8 cellular contexts compared by ENCODE assay signal in genomic region chr6:132512638-132513632, GRCh38. TPM values are rescaled to one million over a fixed set of nuclear protein-coding genes. Genes with fewer than 3 reads are reported as not detected.
A peak's percentile ranks its signal among the peaks of the same experiment; 100 is the strongest.
DNase-seq lines count a peak whose midpoint lies in the region; ATAC-seq and TF ChIP-seq lines count a peak whose summit lies in the region.

TSS of gene STX7 (minus strand) at chr6:132513116. CDS start at chr6:132503530, 9,586 bp downstream.

- H2AFZ ChIP-seq in ACC112 (ENCODE audit: low read length, unreplicated experiment), result peak within 1 kb of the TSS; percentile 71

- H3K9me3 ChIP-seq in WERI-Rb-1 (ENCODE audit: severe bottlenecking), result no peaks in the 10 kb centered on the region
- H3K9me3 ChIP-seq in breast epithelium, result no peaks in the 10 kb centered on the region
- no peaks in the 10 kb centered on the region for H3K9me3 ChIP-seq in iPS-18a (ENCODE audit: control insufficient read depth, low read depth, low read length)
- no peaks in the 10 kb centered on the region for H3K9me3 ChIP-seq in skeletal muscle satellite cell (replicated peaks; ENCODE audit: low read length)

- DNase-seq in NCI-H2196 (lab: John Stamatoyannopoulos, UW; ENCODE audit: unreplicated experiment), result peak; percentile 78
- DNase-seq in WERI-Rb-1, result peak; percentile 85
- DNase-seq in breast epithelium (ENCODE audit: low spot score in 2 of 2), result peak; percentile 76 to 83

- TF ChIP-seq CTCF in WERI-Rb-1 (IDR thresholded peaks at IDR 0.05; ENCODE audit: low read depth, low read length) (no peak), breast epithelium (IDR thresholded peaks at IDR 0.05) (no peak)

- no peaks in the 10 kb centered on the region for H3K27me3 ChIP-seq in ACC112 (ENCODE audit: insufficient read depth, low read length)
- H3K27me3 ChIP-seq in WERI-Rb-1 (ENCODE audit: insufficient read depth, low read depth, severe bottlenecking), result peaks cover 38% of the 10 kb centered on the region
- no peaks in the 10 kb centered on the region for H3K27me3 ChIP-seq in breast epithelium
- H3K27me3 ChIP-seq in iPS-18a (ENCODE audit: control insufficient read depth, insufficient read depth, low read length), result no peaks in the 10 kb centered on the region
- peaks cover 4% of the 10 kb centered on the region for H3K27me3 ChIP-seq in skeletal muscle satellite cell (ENCODE audit: control insufficient read depth, insufficient read depth, low read length)

- H3K9ac ChIP-seq in iPS-18a (ENCODE audit: low read length) (peak within 1 kb of the TSS; percentile 64), skeletal muscle satellite cell (ENCODE audit: low read depth, low read length) (peak within 1 kb of the TSS; percentile 86)

- H3K4me1 ChIP-seq in ACC112 (ENCODE audit: control insufficient read depth, insufficient read depth, low read length, unreplicated experiment) (peaks cover 26% of the 10 kb centered on the region), breast epithelium (peaks cover 0 to 1% of the 10 kb centered on the region in 2 donors), iPS-18a (ENCODE audit: control insufficient read depth, low read depth, low read length) (peaks cover 8% of the 10 kb centered on the region), skeletal muscle satellite cell (ENCODE audit: control insufficient read depth, insufficient read depth, low read length) (peaks cover 27% of the 10 kb centered on the region)

- H3K4me2 ChIP-seq in skeletal muscle satellite cell (ENCODE audit: low read length), result peak within 1 kb of the TSS; percentile 86

- peaks cover 5% of the 10 kb centered on the region; the same call in 1 of the 2 replicates for H3K36me3 ChIP-seq in ACC112 (ENCODE audit: insufficient read depth, low read length)
- peaks cover 3% of the 10 kb centered on the region; the same call in 1 of the 2 replicates for H3K36me3 ChIP-seq in WERI-Rb-1
- no peaks in the 10 kb centered on the region for H3K36me3 ChIP-seq in breast epithelium
- H3K36me3 ChIP-seq in iPS-18a (ENCODE audit: control insufficient read depth, low read depth, low read length), result no peaks in the 10 kb centered on the region
- H3K36me3 ChIP-seq in skeletal muscle satellite cell (ENCODE audit: insufficient read depth, low read length), result peaks cover 5% of the 10 kb centered on the region

- peaks cover 42% of the 10 kb centered on the region for H3K79me2 ChIP-seq in ACC112 (ENCODE audit: control insufficient read depth, insufficient read depth, low read length, unreplicated experiment)

- peak within 1 kb of the TSS; percentile 92 for H3K4me3 ChIP-seq in ACC112 (ENCODE audit: low read depth, low read length)
- H3K4me3 ChIP-seq in WERI-Rb-1 (ENCODE audit: low read depth, low read length), result peak within 1 kb of the TSS; percentile 77
- peak within 1 kb of the TSS; percentile 91 to 97 (median 93) for H3K4me3 ChIP-seq in breast epithelium
- H3K4me3 ChIP-seq in iPS-18a (ENCODE audit: low read length), result peak within 1 kb of the TSS; percentile 79
- H3K4me3 ChIP-seq in skeletal muscle satellite cell (ENCODE audit: low read length), result peak within 1 kb of the TSS; percentile 94

- ATAC-seq in GM18867 (IDR thresholded peaks at IDR 0.05; ENCODE audit: unreplicated experiment) (peak; percentile 92), HG03097 (IDR thresholded peaks at IDR 0.05; ENCODE audit: low FRiP score, unreplicated experiment) (peak; percentile 84)

- H3K27ac ChIP-seq in ACC112 (ENCODE audit: low read depth, low read length), result peak within 1 kb of the TSS; percentile 2; the same call in 1 of the 2 replicates
- no peak within 1 kb of the TSS for H3K27ac ChIP-seq in WERI-Rb-1
- H3K27ac ChIP-seq in breast epithelium, result peak within 1 kb of the TSS; percentile 82 to 90
- no peak within 1 kb of the TSS for H3K27ac ChIP-seq in iPS-18a (ENCODE audit: low read length)

- intact Hi-C loops in breast epithelium (cut with DNase I; ENCODE audit: low total_unique reads), result no loop called here

- peak; percentile 34 for TF ChIP-seq POLR2A in breast epithelium (IDR thresholded peaks at IDR 0.05)

RNA-seq across cellular contexts. Expression of gene STX7, which starts in this region (rescaled TPM):
- 10 to 100 TPM; 28.5 to 67.4 (median 37.8) TPM for total RNA-seq in breast epithelium
- 25.6 and 26.6 TPM in 2 replicates for total RNA-seq in skeletal muscle satellite cell (2012; rRNA removed)

Comparison
In these comparisons a context has a peak if more than half of its experiments do, and no peak if none do; other contexts are left out.
1. H3K27ac ChIP-seq: peak in ACC112 (single experiment) and breast epithelium (2 of 2); none in WERI-Rb-1 (single experiment) and iPS-18a (single experiment).
2. Peak in every context shown above with its lines, with median percentiles within 50 percentile points of each other: H3K4me3 ChIP-seq and DNase-seq.